In genomic region chr6:154857529-154857928, GRCh38 we compare ENCODE assay signal across 7 cellular contexts.
"Had no signal": no experiment of that assay in that cellular context is flagged by ENCODE, and none has a peak within 500 bp of the region (broad histone marks: within the 10 kb centered on the region; RNA-seq: fewer than 3 reads in every experiment).

No MANE protein-coding gene starts in this region.

- H3K4me3 Mint-ChIP-seq: GM23338, H9, IgD-negative memory B cell had no signal

- H3K27ac Mint-ChIP-seq: GM23338, IgD-negative memory B cell had no signal

- H3K9me3 Mint-ChIP-seq: GM23338, H9, IgD-negative memory B cell had no signal

- H3K27me3 Mint-ChIP-seq: IgD-negative memory B cell had no signal

- ATAC-seq: GM23338, HepG2 had no signal

- DNase-seq: H9, HCEC 1CT had no signal

- H3K4me1 Mint-ChIP-seq: GM23338 had no signal

- FAIRE-seq: H1, H54, HepG2 had no signal
